In the genomic region with DNA sequence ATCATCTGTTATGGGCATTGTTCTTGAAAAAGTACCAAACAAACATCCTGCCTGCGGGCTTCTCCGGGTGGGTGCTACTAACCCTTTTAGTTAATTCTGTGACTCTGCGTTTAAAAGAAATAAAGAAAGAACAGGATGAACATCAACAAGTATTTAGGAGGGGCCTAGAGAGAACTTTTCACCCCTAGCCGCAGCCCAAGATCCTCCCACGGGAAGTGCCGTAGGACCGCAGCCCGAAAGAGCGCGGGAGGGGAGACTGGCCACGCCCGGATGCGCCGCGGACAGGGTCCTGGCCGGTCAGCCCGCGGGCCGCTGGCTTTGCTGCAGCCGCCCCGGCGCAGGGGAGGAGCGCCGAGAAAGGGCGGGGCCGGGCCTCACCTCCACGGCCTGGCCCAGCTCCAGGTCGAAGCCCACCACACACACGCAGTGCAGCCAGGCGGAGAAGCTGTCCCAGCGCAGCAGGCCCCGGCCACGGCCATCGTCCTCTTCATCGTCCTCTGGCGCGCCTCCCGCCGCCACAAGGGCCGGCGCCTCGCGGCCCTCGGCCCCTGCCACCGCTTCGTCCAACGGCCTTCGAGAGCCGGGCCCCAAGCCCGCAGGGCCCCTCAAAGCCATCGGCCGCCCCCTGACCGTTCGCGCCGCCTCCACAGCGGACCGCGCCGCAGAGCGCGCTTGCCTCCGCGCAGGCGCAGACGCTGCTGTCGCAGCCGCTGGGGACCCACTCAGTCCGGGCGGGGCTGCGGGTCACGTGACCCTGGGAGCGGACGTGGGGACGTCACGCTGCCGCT, we compare ENCODE assay signal across 1 cellular context.
TF ChIP-seq lines count a peak whose summit lies in the region.

A gene with protein sequence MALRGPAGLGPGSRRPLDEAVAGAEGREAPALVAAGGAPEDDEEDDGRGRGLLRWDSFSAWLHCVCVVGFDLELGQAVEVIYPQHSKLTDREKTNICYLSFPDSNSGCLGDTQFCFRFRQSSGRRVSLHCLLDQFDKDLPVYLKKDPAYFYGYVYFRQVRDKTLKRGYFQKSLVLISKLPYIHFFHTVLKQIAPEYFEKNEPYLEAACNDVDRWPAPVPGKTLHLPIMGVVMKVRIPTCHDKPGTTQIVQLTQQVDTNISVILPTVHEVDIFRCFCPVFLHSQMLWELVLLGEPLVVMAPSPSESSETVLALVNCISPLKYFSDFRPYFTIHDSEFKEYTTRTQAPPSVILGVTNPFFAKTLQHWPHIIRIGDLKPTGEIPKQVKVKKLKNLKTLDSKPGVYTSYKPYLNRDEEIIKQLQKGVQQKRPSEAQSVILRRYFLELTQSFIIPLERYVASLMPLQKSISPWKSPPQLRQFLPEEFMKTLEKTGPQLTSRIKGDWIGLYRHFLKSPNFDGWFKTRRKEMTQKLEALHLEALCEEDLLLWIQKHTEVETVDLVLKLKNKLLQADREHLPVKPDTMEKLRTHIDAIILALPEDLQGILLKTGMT (minus strand): TSS at position 674 of the 788 bp plus-strand sequence. CDS start 59 bp downstream, at position 615.

TF ChIP-seq in GM12878, 131 proteins besides CTCF, POLR2A, EP300 and RAD21 (continued from another document and continues in another):
- TF ChIP-seq NFXL1 (IDR thresholded peaks at IDR 0.05; ENCODE audit: borderline replicate concordance) (no peak), STAT3 (IDR thresholded peaks at IDR 0.05; ENCODE audit: low read depth, low read length) (no peak), BRCA1 (IDR thresholded peaks at IDR 0.05; ENCODE audit: low read depth, low read length) (no peak), NRF1 (conservative IDR thresholded peaks at IDR 0.05; ENCODE audit: low read depth, low read length) (peak; percentile 58), ZNF384 (IDR thresholded peaks at IDR 0.05; ENCODE audit: borderline replicate concordance, low read depth, low read length) (no peak), SP1 (IDR thresholded peaks at IDR 0.05; ENCODE audit: low read depth, low read length) (no peak), BCL11A (IDR thresholded peaks at IDR 0.05; ENCODE audit: low read depth, low read length) (0 out of 2 replicates have a peak, but pooled peaks have one; percentile 17), CHD2 (IDR thresholded peaks at IDR 0.05; ENCODE audit: borderline replicate concordance, low read depth, low read length) (peak; percentile 56; the same call in 1 of the 2 replicates), ESRRA (IDR thresholded peaks at IDR 0.05; ENCODE audit: low read length) (no peak), GATAD2B (conservative IDR thresholded peaks at IDR 0.05; ENCODE audit: low read depth) (peak; percentile 100), ZNF217 (IDR thresholded peaks at IDR 0.05) (peak; percentile 51; the same call in 1 of the 2 replicates), BACH1 (IDR thresholded peaks at IDR 0.05; ENCODE audit: borderline replicate concordance) (peak; percentile 89), CHD1 (IDR thresholded peaks at IDR 0.05; ENCODE audit: low read depth, low read length) (0 out of 2 replicates have a peak, but pooled peaks have one; percentile 24), USF2 (IDR thresholded peaks at IDR 0.05; ENCODE audit: borderline replicate concordance, low read depth, low read length) (peak; percentile 93), LARP7 (IDR thresholded peaks at IDR 0.05) (peak; percentile 99), RAD51 (IDR thresholded peaks at IDR 0.05) (peak; percentile 99), NFIC (IDR thresholded peaks at IDR 0.05; ENCODE audit: low read depth, low read length) (no peak), HCFC1 (IDR thresholded peaks at IDR 0.05; ENCODE audit: low read length) (peak; percentile 18; the same call in 1 of the 2 replicates), SPI1 (IDR thresholded peaks at IDR 0.05; ENCODE audit: borderline replicate concordance, insufficient read depth, low read depth, low read length) (peak; percentile 49; the same call in 1 of the 2 replicates), CHD4 (IDR thresholded peaks at IDR 0.05) (no peak), ZNF24 (IDR thresholded peaks at IDR 0.05) (no peak), PML (IDR thresholded peaks at IDR 0.05; ENCODE audit: low read length) (peak; percentile 77; the same call in 1 of the 2 replicates), NR2F1 (conservative IDR thresholded peaks at IDR 0.05) (peak; percentile 83), RB1 (IDR thresholded peaks at IDR 0.05; ENCODE audit: borderline replicate concordance) (peak; percentile 97), RELA (IDR thresholded peaks at IDR 0.05; ENCODE audit: borderline replicate concordance, partially characterized antibody) (peak; percentile 61), PRDM15 (CRISPR knock-in tag; IDR thresholded peaks at IDR 0.05) (peak; percentile 92), NR2C1 (IDR thresholded peaks at IDR 0.05) (no peak), PAX5 (IDR thresholded peaks at IDR 0.05; ENCODE audit: borderline replicate concordance, low read depth, low read length) (peak; percentile 96), FOXM1 (IDR thresholded peaks at IDR 0.05; ENCODE audit: low read depth, low read length) (no peak), YBX1 (IDR thresholded peaks at IDR 0.05) (no peak), ZBTB33 (IDR thresholded peaks at IDR 0.05) (no peak), TAF1 (IDR thresholded peaks at IDR 0.05; ENCODE audit: borderline replicate concordance, low read depth, low read length) (peak; percentile 80), PKNOX1 (IDR thresholded peaks at IDR 0.05) (peak; percentile 54; the same call in 1 of the 2 replicates), CBFB (IDR thresholded peaks at IDR 0.05; ENCODE audit: low read depth) (0 out of 2 replicates have a peak, but pooled peaks have one; percentile 19), BCLAF1 (IDR thresholded peaks at IDR 0.05) (no peak), IKZF1 (conservative IDR thresholded peaks at IDR 0.05) (peak; percentile 88), EGR1 (IDR thresholded peaks at IDR 0.05; ENCODE audit: borderline replicate concordance in 1 of 2, low read depth in 2 of 2, low read length in 2 of 2) (peak; percentile 39 to 56; a peak in 2 of 3 replicates)
- TF ChIP-seq, protein P1, sequence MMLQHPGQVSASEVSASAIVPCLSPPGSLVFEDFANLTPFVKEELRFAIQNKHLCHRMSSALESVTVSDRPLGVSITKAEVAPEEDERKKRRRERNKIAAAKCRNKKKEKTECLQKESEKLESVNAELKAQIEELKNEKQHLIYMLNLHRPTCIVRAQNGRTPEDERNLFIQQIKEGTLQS (IDR thresholded peaks at IDR 0.05; ENCODE audit: borderline replicate concordance, extremely low read depth, low read depth, low read length) = peak; percentile 83; the same call in 1 of the 2 replicates
- TF ChIP-seq, protein P2, sequence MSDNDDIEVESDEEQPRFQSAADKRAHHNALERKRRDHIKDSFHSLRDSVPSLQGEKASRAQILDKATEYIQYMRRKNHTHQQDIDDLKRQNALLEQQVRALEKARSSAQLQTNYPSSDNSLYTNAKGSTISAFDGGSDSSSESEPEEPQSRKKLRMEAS (IDR thresholded peaks at IDR 0.05; ENCODE audit: low read depth, low read length) = peak; percentile 77
- TF ChIP-seq, protein P3, sequence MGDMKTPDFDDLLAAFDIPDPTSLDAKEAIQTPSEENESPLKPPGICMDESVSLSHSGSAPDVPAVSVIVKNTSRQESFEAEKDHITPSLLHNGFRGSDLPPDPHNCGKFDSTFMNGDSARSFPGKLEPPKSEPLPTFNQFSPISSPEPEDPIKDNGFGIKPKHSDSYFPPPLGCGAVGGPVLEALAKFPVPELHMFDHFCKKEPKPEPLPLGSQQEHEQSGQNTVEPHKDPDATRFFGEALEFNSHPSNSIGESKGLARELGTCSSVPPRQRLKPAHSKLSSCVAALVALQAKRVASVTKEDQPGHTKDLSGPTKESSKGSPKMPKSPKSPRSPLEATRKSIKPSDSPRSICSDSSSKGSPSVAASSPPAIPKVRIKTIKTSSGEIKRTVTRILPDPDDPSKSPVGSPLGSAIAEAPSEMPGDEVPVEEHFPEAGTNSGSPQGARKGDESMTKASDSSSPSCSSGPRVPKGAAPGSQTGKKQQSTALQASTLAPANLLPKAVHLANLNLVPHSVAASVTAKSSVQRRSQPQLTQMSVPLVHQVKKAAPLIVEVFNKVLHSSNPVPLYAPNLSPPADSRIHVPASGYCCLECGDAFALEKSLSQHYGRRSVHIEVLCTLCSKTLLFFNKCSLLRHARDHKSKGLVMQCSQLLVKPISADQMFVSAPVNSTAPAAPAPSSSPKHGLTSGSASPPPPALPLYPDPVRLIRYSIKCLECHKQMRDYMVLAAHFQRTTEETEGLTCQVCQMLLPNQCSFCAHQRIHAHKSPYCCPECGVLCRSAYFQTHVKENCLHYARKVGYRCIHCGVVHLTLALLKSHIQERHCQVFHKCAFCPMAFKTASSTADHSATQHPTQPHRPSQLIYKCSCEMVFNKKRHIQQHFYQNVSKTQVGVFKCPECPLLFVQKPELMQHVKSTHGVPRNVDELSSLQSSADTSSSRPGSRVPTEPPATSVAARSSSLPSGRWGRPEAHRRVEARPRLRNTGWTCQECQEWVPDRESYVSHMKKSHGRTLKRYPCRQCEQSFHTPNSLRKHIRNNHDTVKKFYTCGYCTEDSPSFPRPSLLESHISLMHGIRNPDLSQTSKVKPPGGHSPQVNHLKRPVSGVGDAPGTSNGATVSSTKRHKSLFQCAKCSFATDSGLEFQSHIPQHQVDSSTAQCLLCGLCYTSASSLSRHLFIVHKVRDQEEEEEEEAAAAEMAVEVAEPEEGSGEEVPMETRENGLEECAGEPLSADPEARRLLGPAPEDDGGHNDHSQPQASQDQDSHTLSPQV (IDR thresholded peaks at IDR 0.05) = 0 out of 2 replicates have a peak, but pooled peaks have one; percentile 28
